ENCODE assay signal across 28 cellular contexts in the genomic region with DNA sequence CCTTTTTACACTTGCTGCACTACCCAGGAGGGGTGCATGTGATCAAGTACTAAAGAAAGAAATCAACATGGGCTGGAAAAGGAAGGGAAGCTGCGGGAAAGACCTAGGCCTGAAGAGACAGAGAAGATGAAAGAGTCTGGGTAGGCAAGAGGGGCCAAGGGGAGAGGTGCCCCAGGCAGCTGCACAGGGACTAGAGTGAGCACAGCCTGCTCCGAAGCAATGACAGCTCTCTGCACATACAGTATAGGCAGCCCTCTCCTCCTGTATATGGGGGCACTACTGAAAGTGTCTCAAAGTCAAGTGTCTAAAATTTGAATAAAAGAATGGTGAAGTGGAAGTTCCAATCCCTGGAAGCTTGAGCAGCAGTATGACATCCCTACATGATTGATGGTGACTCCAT.
A peak's percentile ranks its signal among the peaks of the same experiment; 100 is the strongest.
DNase-seq lines count a peak whose midpoint lies in the region; ATAC-seq, FAIRE-seq and TF ChIP-seq lines count a peak whose summit lies in the region.
"Had no signal": no experiment of that assay in that cellular context is flagged by ENCODE, and none has a peak within 500 bp of the region (broad histone marks: within the 10 kb centered on the region; RNA-seq: fewer than 3 reads in every experiment).

No MANE protein-coding gene starts in this region.

- WGBS in mesendoderm (ENCODE audit: extremely low coverage, insufficient coverage, low lambda C conversion rate): no CpG with 5 or more reads among the region's 2 CpGs

- no peaks in the 10 kb centered on the region for H3K79me1 ChIP-seq in mesendoderm (ENCODE audit: low read length)

- H2AK5ac ChIP-seq in mesendoderm (ENCODE audit: low read length): no peak overlapping the region

- H3K9ac ChIP-seq in mesendoderm (ENCODE audit: low read length): no peak overlapping the region
- H3K9ac ChIP-seq: BLaER1 treated with 17β-estradiol and CSF1 and Interleukin-3, amounts not matched to agents 10 nM and 100 nM had no signal

- ATAC-seq in stimulated activated naive CD8-positive, alpha-beta T cell treated with anti-CD3 and anti-CD28 coated beads, Interleukin-15, amount 100 ng/mL, for 72 hours: peak; percentile 50
- no peak for ATAC-seq in stimulated activated naive CD8-positive, alpha-beta T cell treated with anti-CD3 and anti-CD28 coated beads, Interleukin-15, Interleukin-2, amounts not matched to agents 100 U/mL and 50 U/mL, for 24 hours
- peak; percentile 51 for ATAC-seq in stimulated activated memory B cell treated with anti-CD40 and anti-IgM and Interleukin-4, amounts not matched to agents 10 μg/mL and 1 μg/mL and 100 μg/mL, for 72 hours
- ATAC-seq in HG03521 (IDR thresholded peaks at IDR 0.05; ENCODE audit: unreplicated experiment): no peak
- no peak for ATAC-seq in GM21381 (IDR thresholded peaks at IDR 0.05; ENCODE audit: unreplicated experiment)
- ATAC-seq: A549, GM12878 had no signal

- no peak overlapping the region for H3K4me3 Mint-ChIP-seq in stimulated activated naive CD8-positive, alpha-beta T cell treated with anti-CD3 and anti-CD28 coated beads, Interleukin-15, amount 100 ng/mL, for 72 hours
- H3K4me3 Mint-ChIP-seq in progenitor cell of endocrine pancreas (ENCODE audit: low read depth): no peak overlapping the region
- H3K4me3 Mint-ChIP-seq in stimulated activated memory B cell treated with anti-CD40 and anti-IgM and Interleukin-4, amounts not matched to agents 10 μg/mL and 1 μg/mL and 100 μg/mL, for 72 hours: no peak overlapping the region
- H3K4me3 Mint-ChIP-seq: B cell; CD4-positive, alpha-beta memory T cell; CD4-positive, CD25-positive, alpha-beta regulatory T cell; CD8-positive, alpha-beta memory T cell had no signal

- no peak overlapping the region for H4K8ac ChIP-seq in mesendoderm (ENCODE audit: low read depth, low read length)

- H3K27me3 ChIP-seq in mesendoderm (ENCODE audit: insufficient read depth, low read length, poor library complexity): no peaks in the 10 kb centered on the region
- H3K27me3 ChIP-seq: BLaER1 treated with 17β-estradiol and CSF1 and Interleukin-3, amounts not matched to agents 10 nM and 100 nM had no signal

- no peak overlapping the region for H3K4ac ChIP-seq in mesendoderm (ENCODE audit: low read depth, low read length)

- no peaks in the 10 kb centered on the region for H3K27me3 Mint-ChIP-seq in stimulated activated naive CD8-positive, alpha-beta T cell treated with anti-CD3 and anti-CD28 coated beads, Interleukin-15, amount 100 ng/mL, for 72 hours
- no peaks in the 10 kb centered on the region for H3K27me3 Mint-ChIP-seq in progenitor cell of endocrine pancreas
- no peaks in the 10 kb centered on the region for H3K27me3 Mint-ChIP-seq in stimulated activated memory B cell treated with anti-CD40 and anti-IgM and Interleukin-4, amounts not matched to agents 10 μg/mL and 1 μg/mL and 100 μg/mL, for 72 hours
- H3K27me3 Mint-ChIP-seq: B cell; CD4-positive, CD25-positive, alpha-beta regulatory T cell had no signal

- H3K36me3 ChIP-seq in mesendoderm (ENCODE audit: control insufficient read depth, insufficient read depth, low read length): no peaks in the 10 kb centered on the region
- H3K36me3 ChIP-seq: BLaER1 treated with 17β-estradiol and CSF1 and Interleukin-3, amounts not matched to agents 10 nM and 100 nM had no signal

- no peaks in the 10 kb centered on the region for H3K4me1 Mint-ChIP-seq in stimulated activated naive CD8-positive, alpha-beta T cell treated with anti-CD3 and anti-CD28 coated beads, Interleukin-15, amount 100 ng/mL, for 72 hours
- no peaks in the 10 kb centered on the region for H3K4me1 Mint-ChIP-seq in progenitor cell of endocrine pancreas (ENCODE audit: low read depth)
- H3K4me1 Mint-ChIP-seq in stimulated activated memory B cell treated with anti-CD40 and anti-IgM and Interleukin-4, amounts not matched to agents 10 μg/mL and 1 μg/mL and 100 μg/mL, for 72 hours: no peaks in the 10 kb centered on the region
- H3K4me1 Mint-ChIP-seq: B cell; CD4-positive, alpha-beta memory T cell; CD4-positive, CD25-positive, alpha-beta regulatory T cell; CD8-positive, alpha-beta memory T cell had no signal

- no peak for FAIRE-seq in HTR-8/SVneo (lab: Jason Lieb, UNC)
- FAIRE-seq: A549, GM12878, GM12892, GM18507 had no signal

- H2BK120ac ChIP-seq in mesendoderm (ENCODE audit: low read depth, low read length): no peak overlapping the region

- H3K4me3 ChIP-seq in mesendoderm (ENCODE audit: low read length): no peak overlapping the region
- H3K4me3 ChIP-seq: A549; BLaER1 treated with 17β-estradiol and CSF1 and Interleukin-3, amounts not matched to agents 10 nM and 100 nM; GM12878 had no signal

- peak overlapping the region; percentile 73 for H3K23ac ChIP-seq in mesendoderm (ENCODE audit: low read length)

- peaks cover 1% of the 10 kb centered on the region for H3K36me3 Mint-ChIP-seq in progenitor cell of endocrine pancreas (ENCODE audit: insufficient read depth)
- H3K36me3 Mint-ChIP-seq in stimulated activated memory B cell treated with anti-CD40 and anti-IgM and Interleukin-4, amounts not matched to agents 10 μg/mL and 1 μg/mL and 100 μg/mL, for 72 hours: no peaks in the 10 kb centered on the region
- H3K36me3 Mint-ChIP-seq: CD4-positive, alpha-beta memory T cell; CD4-positive, CD25-positive, alpha-beta regulatory T cell; CD8-positive, alpha-beta memory T cell had no signal

- H3K56ac ChIP-seq in mesendoderm (ENCODE audit: low read length): no peak overlapping the region

- no peak for DNase-seq in stimulated activated naive CD8-positive, alpha-beta T cell treated with anti-CD3 and anti-CD28 coated beads, Interleukin-15, amount 100 ng/mL, for 72 hours
- DNase-seq in stimulated activated naive CD8-positive, alpha-beta T cell treated with anti-CD3 and anti-CD28 coated beads, Interleukin-15, Interleukin-2, amounts not matched to agents 100 U/mL and 50 U/mL, for 24 hours: no peak
- DNase-seq in mesendoderm: no peak
- DNase-seq in progenitor cell of endocrine pancreas (ENCODE audit: low spot score, unreplicated experiment): no peak
- no peak for DNase-seq in HTR-8/SVneo (ENCODE audit: insufficient read length, low spot score)
- DNase-seq: AML-193; CD4-positive, alpha-beta memory T cell; CD4-positive, CD25-positive, alpha-beta regulatory T cell; CD8-positive, alpha-beta memory T cell; COR-L47; DMS 273 treated with DMSO at 0.1 percent for 48 hours; DMS153; DMS53; DMS79; DND-41; EL; GDM1 had no signal

- H3K9me3 Mint-ChIP-seq in stimulated activated naive CD8-positive, alpha-beta T cell treated with anti-CD3 and anti-CD28 coated beads, Interleukin-15, amount 100 ng/mL, for 72 hours: no peaks in the 10 kb centered on the region
- H3K9me3 Mint-ChIP-seq in progenitor cell of endocrine pancreas (ENCODE audit: low read depth): no peaks in the 10 kb centered on the region
- no peaks in the 10 kb centered on the region for H3K9me3 Mint-ChIP-seq in stimulated activated memory B cell treated with anti-CD40 and anti-IgM and Interleukin-4, amounts not matched to agents 10 μg/mL and 1 μg/mL and 100 μg/mL, for 72 hours
- H3K9me3 Mint-ChIP-seq: CD4-positive, alpha-beta memory T cell; CD8-positive, alpha-beta memory T cell had no signal

- H4K5ac ChIP-seq in mesendoderm (ENCODE audit: low read length): no peak overlapping the region

- no peak overlapping the region for H2BK15ac ChIP-seq in mesendoderm (replicated peaks; ENCODE audit: low read depth)

- no peak for TF ChIP-seq CTCF in progenitor cell of endocrine pancreas (IDR thresholded peaks at IDR 0.05; ENCODE audit: unreplicated experiment)

- no peak overlapping the region for H3K4me2 ChIP-seq in mesendoderm (ENCODE audit: low read length)
- H3K4me2 ChIP-seq: A549; BLaER1 treated with 17β-estradiol and CSF1 and Interleukin-3, amounts not matched to agents 10 nM and 100 nM had no signal

- no peaks in the 10 kb centered on the region for H3K79me2 ChIP-seq in mesendoderm (ENCODE audit: control insufficient read depth, insufficient read depth, low read length)

- no peak overlapping the region for H3K27ac Mint-ChIP-seq in stimulated activated naive CD8-positive, alpha-beta T cell treated with anti-CD3 and anti-CD28 coated beads, Interleukin-15, amount 100 ng/mL, for 72 hours
- peak overlapping the region; percentile 3 for H3K27ac Mint-ChIP-seq in progenitor cell of endocrine pancreas
- H3K27ac Mint-ChIP-seq in stimulated activated memory B cell treated with anti-CD40 and anti-IgM and Interleukin-4, amounts not matched to agents 10 μg/mL and 1 μg/mL and 100 μg/mL, for 72 hours: no peak overlapping the region
- H3K27ac Mint-ChIP-seq: B cell; CD4-positive, alpha-beta memory T cell; CD4-positive, CD25-positive, alpha-beta regulatory T cell; CD8-positive, alpha-beta memory T cell had no signal

- H3K18ac ChIP-seq in mesendoderm (ENCODE audit: low read length): no peak overlapping the region

- H3K27ac ChIP-seq in mesendoderm (ENCODE audit: low read depth, low read length): no peak overlapping the region
- H3K27ac ChIP-seq: 22Rv1; A549; BLaER1 treated with 17β-estradiol and CSF1 and Interleukin-3, amounts not matched to agents 10 nM and 100 nM; C4-2B had no signal

- H2BK5ac ChIP-seq in mesendoderm (ENCODE audit: low read length): no peak overlapping the region

- H3K4me1 ChIP-seq in mesendoderm (ENCODE audit: control insufficient read depth, low read depth, low read length): peaks cover 3% of the 10 kb centered on the region
- H3K4me1 ChIP-seq: A549; BLaER1 treated with 17β-estradiol and CSF1 and Interleukin-3, amounts not matched to agents 10 nM and 100 nM had no signal

Comparison
In these comparisons a context has a peak if more than half of its experiments do, and no peak if none do; other contexts are left out.
1. ATAC-seq: peak in stimulated activated naive CD8-positive, alpha-beta T cell treated with anti-CD3 and anti-CD28 coated beads, Interleukin-15, amount 100 ng/mL, for 72 hours (single experiment) and stimulated activated memory B cell treated with anti-CD40 and anti-IgM and Interleukin-4, amounts not matched to agents 10 μg/mL and 1 μg/mL and 100 μg/mL, for 72 hours (single experiment); none in stimulated activated naive CD8-positive, alpha-beta T cell treated with anti-CD3 and anti-CD28 coated beads, Interleukin-15, Interleukin-2, amounts not matched to agents 100 U/mL and 50 U/mL, for 24 hours (single experiment), HG03521 (single experiment) and GM21381 (single experiment).